ENCODE assay signal across 9 cellular contexts in the genomic region with DNA sequence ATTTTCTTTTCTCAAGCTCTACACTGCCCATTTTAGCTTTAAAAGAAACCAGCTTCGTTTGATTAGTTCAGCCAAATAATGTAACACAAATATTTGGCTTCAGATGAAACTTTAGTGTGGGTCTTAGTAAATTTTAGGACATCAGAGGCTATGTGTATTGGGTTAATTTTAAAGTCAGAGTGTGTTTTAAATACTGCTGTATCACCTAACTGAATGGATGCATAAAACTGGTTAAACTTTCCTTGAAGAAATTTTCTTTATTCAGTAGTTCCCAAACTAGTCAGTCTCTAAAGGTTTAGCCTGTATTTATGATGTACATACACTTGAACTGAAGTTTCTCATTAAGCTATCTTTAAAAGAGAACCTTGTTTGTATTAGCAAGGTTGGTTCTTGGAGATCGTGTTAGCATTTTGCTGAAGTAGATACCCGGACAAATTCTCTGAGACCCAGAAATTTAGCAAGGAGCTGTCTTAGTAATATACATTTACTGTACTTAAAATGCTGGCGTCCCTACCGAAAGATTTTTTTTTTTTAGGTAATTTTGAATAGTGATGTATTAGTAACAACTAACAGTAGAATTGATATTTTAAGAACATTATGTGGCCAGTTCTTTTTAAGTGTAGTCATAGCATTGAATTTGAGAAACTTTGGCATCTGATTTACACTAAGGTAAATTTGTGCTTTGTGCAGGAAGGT. TPM values are rescaled to one million over a fixed set of nuclear protein-coding genes. Genes with fewer than 3 reads are reported as not detected.
DNase-seq lines count a peak whose midpoint lies in the region; ATAC-seq and TF ChIP-seq lines count a peak whose summit lies in the region.
"Had no signal": no experiment of that assay in that cellular context is flagged by ENCODE, and none has a peak within 500 bp of the region (broad histone marks: within the 10 kb centered on the region; RNA-seq: fewer than 3 reads in every experiment).

No MANE protein-coding gene starts in this region.

- H3K27ac ChIP-seq in ascending aorta (peak overlapping the region; percentile 97 to 98), lower lobe of right lung (peak overlapping the region; percentile 98)

- H3K4me1 ChIP-seq in ascending aorta: peaks cover 0 to 4% of the 10 kb centered on the region in 2 donors
- peaks cover 40% of the 10 kb centered on the region for H3K4me1 ChIP-seq in lower lobe of right lung

- DNase-seq in activated T-cell treated with anti-CD3 and anti-CD28 coated beads, Interleukin-2, amount 50 U/mL, for 72 hours: no peak
- DNase-seq in activated T-cell treated with anti-CD3 and anti-CD28 coated beads, Interleukin-2, amount 50 U/mL, for 1 hour: no peak
- DNase-seq in ascending aorta (ENCODE audit: low spot score in 2 of 2) (no peak), lower lobe of right lung (no peak), type B pancreatic cell (ENCODE audit: extremely low spot score, unreplicated experiment) (no peak), LoVo (ENCODE audit: low spot score) (no peak)
- no peak for DNase-seq in stimulated activated CD4-positive, alpha-beta T cell treated with anti-CD3 and anti-CD28 coated beads, Interleukin-4, amount 100 ng/mL, for 24 hours
- DNase-seq: GDM1 had no signal

- H3K36me3 ChIP-seq in ascending aorta: no peaks in the 10 kb centered on the region
- no peaks in the 10 kb centered on the region for H3K36me3 ChIP-seq in lower lobe of right lung

- peak overlapping the region; percentile 74 for H3K27ac Mint-ChIP-seq in activated T-cell treated with anti-CD3 and anti-CD28 coated beads, Interleukin-2, amount 50 U/mL, for 72 hours
- H3K27ac Mint-ChIP-seq in type B pancreatic cell: peak overlapping the region; percentile 37

- H3K36me3 Mint-ChIP-seq in activated T-cell treated with anti-CD3 and anti-CD28 coated beads, Interleukin-2, amount 50 U/mL, for 72 hours (ENCODE audit: insufficient read depth in 2 of 2): peaks cover 0 to 3% of the 10 kb centered on the region in 2 donors
- peaks cover under 1% of the 10 kb centered on the region for H3K36me3 Mint-ChIP-seq in type B pancreatic cell

- H3K4me3 ChIP-seq in ascending aorta (peak overlapping the region; percentile 79 to 94), lower lobe of right lung (peak overlapping the region; percentile 93)

- no peaks in the 10 kb centered on the region for H3K9me3 Mint-ChIP-seq in activated T-cell treated with anti-CD3 and anti-CD28 coated beads, Interleukin-2, amount 50 U/mL, for 72 hours
- H3K9me3 Mint-ChIP-seq in type B pancreatic cell: no peaks in the 10 kb centered on the region

- intact Hi-C loops in ascending aorta (cut with DNase I): loop anchor here (5.0 to 10.0 kb wide), 4 partner anchors 133 to 1762 kb away; a partner anchor contains a TSS
- intact Hi-C loops in lower lobe of right lung (cut with DNase I): loop anchor here (10.0 kb wide), 1 partner anchor 800 kb away; no protein-coding TSS in a partner anchor

- no peak for ATAC-seq in activated T-cell treated with anti-CD3 and anti-CD28 coated beads, Interleukin-2, amount 50 U/mL, for 72 hours (replicated peaks in 1 of 2)
- no peak for ATAC-seq in lower lobe of right lung
- no peak for ATAC-seq in GM19395 (IDR thresholded peaks at IDR 0.05; ENCODE audit: unreplicated experiment)

- H3K27me3 Mint-ChIP-seq in activated T-cell treated with anti-CD3 and anti-CD28 coated beads, Interleukin-2, amount 50 U/mL, for 72 hours (ENCODE audit: low read depth): peaks cover 3% of the 10 kb centered on the region
- H3K27me3 Mint-ChIP-seq in type B pancreatic cell: peaks cover 3% of the 10 kb centered on the region

- no peaks in the 10 kb centered on the region for H3K27me3 ChIP-seq in ascending aorta
- H3K27me3 ChIP-seq in lower lobe of right lung (ENCODE audit: low read depth): no peaks in the 10 kb centered on the region

- peak overlapping the region; percentile 90 to 95 for H3K4me3 Mint-ChIP-seq in activated T-cell treated with anti-CD3 and anti-CD28 coated beads, Interleukin-2, amount 50 U/mL, for 72 hours
- peak overlapping the region; percentile 94 for H3K4me3 Mint-ChIP-seq in type B pancreatic cell

- TF ChIP-seq CTCF in ascending aorta (IDR thresholded peaks at IDR 0.05) (no peak), lower lobe of right lung (IDR thresholded peaks at IDR 0.05) (no peak), type B pancreatic cell (conservative IDR thresholded peaks at IDR 0.05) (no peak)

- peaks cover 43% of the 10 kb centered on the region for H3K4me1 Mint-ChIP-seq in activated T-cell treated with anti-CD3 and anti-CD28 coated beads, Interleukin-2, amount 50 U/mL, for 72 hours (ENCODE audit: low read depth)
- H3K4me1 Mint-ChIP-seq in type B pancreatic cell (ENCODE audit: unreplicated experiment): peaks cover 12% of the 10 kb centered on the region

- no peaks in the 10 kb centered on the region for H3K9me3 ChIP-seq in ascending aorta
- no peaks in the 10 kb centered on the region for H3K9me3 ChIP-seq in lower lobe of right lung

RNA-seq across cellular contexts. Expression of a gene that starts 2.7 kb away (rescaled TPM):
- total RNA-seq in activated T-cell treated with anti-CD3 and anti-CD28 coated beads, Interleukin-2, amount 50 U/mL, for 72 hours: 10 to 100 TPM in 1 of 2 donors, 1 to 10 TPM in 1; 9.4 to 10.4 TPM
- total RNA-seq in ascending aorta: 318 TPM
- total RNA-seq in lower lobe of right lung: 22.4 TPM
- 30.3 and 32.1 TPM in 2 replicates for total RNA-seq in type B pancreatic cell (ENCODE audit: low replicate concordance)
